In the genomic region with DNA sequence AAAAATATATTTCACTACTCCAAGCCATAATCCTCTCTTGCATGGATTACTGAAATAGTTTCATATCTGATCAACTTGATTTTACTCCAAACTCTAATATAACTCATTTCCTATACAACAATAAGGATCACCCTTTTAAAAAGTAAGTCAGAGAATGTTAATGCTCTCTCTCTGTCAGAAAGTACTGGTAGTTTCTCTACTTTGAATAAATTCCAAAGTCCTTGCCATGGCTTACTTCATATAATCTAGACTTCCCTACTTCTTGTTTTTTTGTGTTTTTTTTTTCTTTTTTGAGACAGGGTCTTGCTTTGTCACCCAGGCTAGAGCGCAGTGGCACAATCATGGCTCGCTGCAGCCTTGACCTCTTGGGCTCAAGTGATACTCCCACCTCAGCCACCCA, we compare ENCODE assay signal across 2 cellular contexts.
A peak's percentile ranks its signal among the peaks of the same experiment; 100 is the strongest.
TF ChIP-seq lines count a peak whose summit lies in the region.

No MANE protein-coding gene starts in this region.

TF ChIP-seq in liver, 16 proteins besides CTCF, POLR2A, EP300 and RAD21:
- peak; percentile 23 to 28 for TF ChIP-seq HNF4A (conservative IDR thresholded peaks at IDR 0.05)
- no peak for TF ChIP-seq HNF4G (IDR thresholded peaks at IDR 0.05)
- TF ChIP-seq FOXA1 (IDR thresholded peaks at IDR 0.05): no peak
- no peak for TF ChIP-seq JUND (IDR thresholded peaks at IDR 0.05)
- TF ChIP-seq SP1 (IDR thresholded peaks at IDR 0.05): no peak
- TF ChIP-seq RXRA (IDR thresholded peaks at IDR 0.05): no peak
- TF ChIP-seq TAF1 (conservative IDR thresholded peaks at IDR 0.05): no peak
- TF ChIP-seq NR2F2 (IDR thresholded peaks at IDR 0.05): no peak
- no peak for TF ChIP-seq YY1 (IDR thresholded peaks at IDR 0.05)
TF ChIP-seq in liver: peak in this region for 1.

TF ChIP-seq in HepG2, 621 proteins besides CTCF, POLR2A, EP300 and RAD21:
- TF ChIP-seq, protein P1, sequence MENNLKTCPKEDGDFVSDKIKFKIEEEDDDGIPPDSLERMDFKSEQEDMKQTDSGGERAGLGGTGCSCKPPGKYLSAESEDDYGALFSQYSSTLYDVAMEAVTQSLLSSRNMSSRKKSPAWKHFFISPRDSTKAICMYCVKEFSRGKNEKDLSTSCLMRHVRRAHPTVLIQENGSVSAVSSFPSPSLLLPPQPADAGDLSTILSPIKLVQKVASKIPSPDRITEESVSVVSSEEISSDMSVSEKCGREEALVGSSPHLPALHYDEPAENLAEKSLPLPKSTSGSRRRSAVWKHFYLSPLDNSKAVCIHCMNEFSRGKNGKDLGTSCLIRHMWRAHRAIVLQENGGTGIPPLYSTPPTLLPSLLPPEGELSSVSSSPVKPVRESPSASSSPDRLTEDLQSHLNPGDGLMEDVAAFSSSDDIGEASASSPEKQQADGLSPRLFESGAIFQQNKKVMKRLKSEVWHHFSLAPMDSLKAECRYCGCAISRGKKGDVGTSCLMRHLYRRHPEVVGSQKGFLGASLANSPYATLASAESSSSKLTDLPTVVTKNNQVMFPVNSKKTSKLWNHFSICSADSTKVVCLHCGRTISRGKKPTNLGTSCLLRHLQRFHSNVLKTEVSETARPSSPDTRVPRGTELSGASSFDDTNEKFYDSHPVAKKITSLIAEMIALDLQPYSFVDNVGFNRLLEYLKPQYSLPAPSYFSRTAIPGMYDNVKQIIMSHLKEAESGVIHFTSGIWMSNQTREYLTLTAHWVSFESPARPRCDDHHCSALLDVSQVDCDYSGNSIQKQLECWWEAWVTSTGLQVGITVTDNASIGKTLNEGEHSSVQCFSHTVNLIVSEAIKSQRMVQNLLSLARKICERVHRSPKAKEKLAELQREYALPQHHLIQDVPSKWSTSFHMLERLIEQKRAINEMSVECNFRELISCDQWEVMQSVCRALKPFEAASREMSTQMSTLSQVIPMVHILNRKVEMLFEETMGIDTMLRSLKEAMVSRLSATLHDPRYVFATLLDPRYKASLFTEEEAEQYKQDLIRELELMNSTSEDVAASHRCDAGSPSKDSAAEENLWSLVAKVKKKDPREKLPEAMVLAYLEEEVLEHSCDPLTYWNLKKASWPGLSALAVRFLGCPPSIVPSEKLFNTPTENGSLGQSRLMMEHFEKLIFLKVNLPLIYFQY (CRISPR knock-in tag; IDR thresholded peaks at IDR 0.05; ENCODE audit: borderline replicate concordance): no peak
- TF ChIP-seq TP53 (CRISPR knock-in tag; conservative IDR thresholded peaks at IDR 0.05): no peak
- TF ChIP-seq, protein P2, sequence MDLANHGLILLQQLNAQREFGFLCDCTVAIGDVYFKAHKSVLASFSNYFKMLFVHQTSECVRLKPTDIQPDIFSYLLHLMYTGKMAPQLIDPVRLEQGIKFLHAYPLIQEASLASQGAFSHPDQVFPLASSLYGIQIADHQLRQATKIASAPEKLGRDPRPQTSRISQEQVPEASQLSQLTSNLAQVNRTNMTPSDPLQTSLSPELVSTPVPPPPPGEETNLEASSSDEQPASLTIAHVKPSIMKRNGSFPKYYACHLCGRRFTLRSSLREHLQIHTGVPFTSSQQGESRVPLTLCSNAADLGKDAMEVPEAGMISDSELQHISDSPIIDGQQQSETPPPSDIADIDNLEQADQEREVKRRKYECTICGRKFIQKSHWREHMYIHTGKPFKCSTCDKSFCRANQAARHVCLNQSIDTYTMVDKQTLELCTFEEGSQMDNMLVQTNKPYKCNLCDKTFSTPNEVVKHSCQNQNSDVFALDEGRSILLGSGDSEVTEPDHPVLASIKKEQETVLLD (CRISPR knock-in tag; IDR thresholded peaks at IDR 0.05; ENCODE audit: low read depth): no peak
- TF ChIP-seq, protein P3, sequence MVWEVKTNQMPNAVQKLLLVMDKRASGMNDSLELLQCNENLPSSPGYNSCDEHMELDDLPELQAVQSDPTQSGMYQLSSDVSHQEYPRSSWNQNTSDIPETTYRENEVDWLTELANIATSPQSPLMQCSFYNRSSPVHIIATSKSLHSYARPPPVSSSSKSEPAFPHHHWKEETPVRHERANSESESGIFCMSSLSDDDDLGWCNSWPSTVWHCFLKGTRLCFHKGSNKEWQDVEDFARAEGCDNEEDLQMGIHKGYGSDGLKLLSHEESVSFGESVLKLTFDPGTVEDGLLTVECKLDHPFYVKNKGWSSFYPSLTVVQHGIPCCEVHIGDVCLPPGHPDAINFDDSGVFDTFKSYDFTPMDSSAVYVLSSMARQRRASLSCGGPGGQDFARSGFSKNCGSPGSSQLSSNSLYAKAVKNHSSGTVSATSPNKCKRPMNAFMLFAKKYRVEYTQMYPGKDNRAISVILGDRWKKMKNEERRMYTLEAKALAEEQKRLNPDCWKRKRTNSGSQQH (CRISPR knock-in tag; IDR thresholded peaks at IDR 0.05; ENCODE audit: low read depth): no peak
- TF ChIP-seq ZNF878 (CRISPR knock-in tag; IDR thresholded peaks at IDR 0.05): no peak
- no peak for TF ChIP-seq ERF (CRISPR knock-in tag; IDR thresholded peaks at IDR 0.05)
- TF ChIP-seq ZNF232 (CRISPR knock-in tag; IDR thresholded peaks at IDR 0.05; ENCODE audit: borderline replicate concordance): no peak
- no peak for TF ChIP-seq ZNF510 (CRISPR knock-in tag; IDR thresholded peaks at IDR 0.05; ENCODE audit: low read depth)
